8 cellular contexts compared by ENCODE assay signal in genomic region chr16:73058616-73059409, GRCh38. TPM values are rescaled to one million over a fixed set of nuclear protein-coding genes. Genes with fewer than 3 reads are reported as not detected.
DNase-seq lines count a peak whose midpoint lies in the region; ATAC-seq, FAIRE-seq and TF ChIP-seq lines count a peak whose summit lies in the region.

No MANE protein-coding gene starts in this region.

- peak; percentile 35 for DNase-seq in AG08395 (ENCODE audit: low spot score)
- DNase-seq in GM18507 (ENCODE audit: extremely low spot score, insufficient read length, low read depth) = no peak
- DNase-seq in NCI-H748 treated with DMSO at 0.1 percent for 48 hours (lab: John Stamatoyannopoulos, UW) = peak; percentile 58
- DNase-seq in MCF 10A (ENCODE audit: unreplicated experiment) = no peak
- peak in 1 of 2 donors; percentile 59 for DNase-seq in left colon
- no peak for DNase-seq in stimulated activated naive CD8-positive, alpha-beta T cell treated with anti-CD3 and anti-CD28 coated beads, Interleukin-15, amount 100 ng/mL, for 72 hours
- DNase-seq in H54 (ENCODE audit: insufficient read length, low spot score) = no peak

- no peaks in the 10 kb centered on the region for H3K27me3 Mint-ChIP-seq in MCF 10A (ENCODE audit: insufficient read depth, unreplicated experiment)
- peaks cover 50% of the 10 kb centered on the region for H3K27me3 Mint-ChIP-seq in stimulated activated naive CD8-positive, alpha-beta T cell treated with anti-CD3 and anti-CD28 coated beads, Interleukin-15, amount 100 ng/mL, for 72 hours

- H3K36me3 Mint-ChIP-seq in MCF 10A (ENCODE audit: insufficient read depth, unreplicated experiment) = peaks cover 16% of the 10 kb centered on the region

- POLR2A ChIA-PET in MCF 10A (lab: Yijun Ruan, JAX) = interaction anchor here (0.6 to 10.2 kb wide), 9 partner anchors 10 to 820 kb away, joined by 3 to 111 read pairs (median 3); no protein-coding TSS in a partner anchor

- H3K27ac Mint-ChIP-seq in MCF 10A (ENCODE audit: low read depth, unreplicated experiment) = peak overlapping the region; percentile 79
- H3K27ac Mint-ChIP-seq in stimulated activated naive CD8-positive, alpha-beta T cell treated with anti-CD3 and anti-CD28 coated beads, Interleukin-15, amount 100 ng/mL, for 72 hours = no peak overlapping the region

- TF ChIP-seq POLR2A in H54 (IDR thresholded peaks at IDR 0.05; ENCODE audit: low read depth, low read length) = no peak

- no TSS peak for BruUV-seq in MCF 10A (replicated peaks; lab: Mats Ljungman, UMichigan)

- TF ChIP-seq CTCF in MCF 10A (IDR thresholded peaks at IDR 0.05; ENCODE audit: unreplicated experiment) = no peak

- peaks cover 39% of the 10 kb centered on the region for H3K4me1 Mint-ChIP-seq in MCF 10A (ENCODE audit: insufficient read depth, unreplicated experiment)
- peaks cover 34% of the 10 kb centered on the region for H3K4me1 Mint-ChIP-seq in stimulated activated naive CD8-positive, alpha-beta T cell treated with anti-CD3 and anti-CD28 coated beads, Interleukin-15, amount 100 ng/mL, for 72 hours

- peak overlapping the region; percentile 87 for H3K4me3 Mint-ChIP-seq in MCF 10A (ENCODE audit: unreplicated experiment)
- H3K4me3 Mint-ChIP-seq in stimulated activated naive CD8-positive, alpha-beta T cell treated with anti-CD3 and anti-CD28 coated beads, Interleukin-15, amount 100 ng/mL, for 72 hours = peak overlapping the region; percentile 79 to 84

- CTCF ChIA-PET in MCF 10A (lab: Yijun Ruan, JAX) = interaction anchor here (0.5 to 1.4 kb wide), 7 partner anchors 10 to 405 kb away, joined by 3 to 9 read pairs (median 3); no protein-coding TSS in a partner anchor

- intact Hi-C loops in MCF 10A (cut with micrococcal nuclease) (loop anchor here (1.0 to 10.0 kb wide), 5 partner anchors 53 to 394 kb away; no protein-coding TSS in a partner anchor), left colon (cut with DNase I, micrococcal nuclease) (no loop called here)

- H3K9me3 Mint-ChIP-seq in MCF 10A (ENCODE audit: unreplicated experiment) = no peaks in the 10 kb centered on the region
- H3K9me3 Mint-ChIP-seq in stimulated activated naive CD8-positive, alpha-beta T cell treated with anti-CD3 and anti-CD28 coated beads, Interleukin-15, amount 100 ng/mL, for 72 hours = no peaks in the 10 kb centered on the region

- peak; percentile 18 for ATAC-seq in HG02981 (IDR thresholded peaks at IDR 0.05; ENCODE audit: unreplicated experiment)
- ATAC-seq in left colon = peak; percentile 20
- ATAC-seq in stimulated activated naive CD8-positive, alpha-beta T cell treated with anti-CD3 and anti-CD28 coated beads, Interleukin-15, amount 100 ng/mL, for 72 hours = peak; percentile 27

- FAIRE-seq in GM18507 (lab: Jason Lieb, UNC) (peak; percentile 38), H54 (lab: Jason Lieb, UNC) (no peak)

RNA-seq across cellular contexts. Expression of gene ZFHX3, which starts 10.9 kb away (rescaled TPM):
- 21.1 and 27.4 TPM in 2 replicates for total RNA-seq in MCF 10A (2022)
- 10 to 100 TPM; 12.5 to 18.0 TPM for total RNA-seq in left colon

Comparison
In these comparisons a context has a peak if more than half of its experiments do, and no peak if none do; other contexts are left out.
1. DNase-seq: peak in AG08395 (single experiment) and NCI-H748 treated with DMSO at 0.1 percent for 48 hours (single experiment); none in GM18507 (single experiment), MCF 10A (single experiment), stimulated activated naive CD8-positive, alpha-beta T cell treated with anti-CD3 and anti-CD28 coated beads, Interleukin-15, amount 100 ng/mL, for 72 hours (0 of 2) and H54 (single experiment).
2. Peak in every context shown above with its lines, with median percentiles within 50 percentile points of each other: ATAC-seq.